ENCODE assay signal across 16 cellular contexts in the genomic region with DNA sequence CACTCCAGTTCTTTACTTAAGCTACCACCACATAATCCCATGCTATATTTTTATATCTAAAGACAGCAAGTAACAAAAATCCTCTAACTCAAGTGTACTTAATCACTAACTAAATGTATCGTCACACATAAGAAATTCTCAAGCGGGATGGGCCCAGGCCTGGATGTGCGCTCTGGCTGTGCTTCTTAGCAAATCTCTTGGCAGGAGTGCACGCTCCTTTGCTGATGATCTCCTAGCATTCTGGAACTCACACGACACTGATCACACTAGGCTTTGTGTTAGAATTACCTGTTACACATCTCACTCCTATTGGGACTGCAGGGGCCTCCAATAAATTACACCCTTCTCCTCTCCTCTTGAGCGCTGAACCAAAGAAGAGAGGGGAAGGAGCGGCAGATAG. TPM values are rescaled to one million over a fixed set of nuclear protein-coding genes. Genes with fewer than 3 reads are reported as not detected.
DNase-seq lines count a peak whose midpoint lies in the region; ATAC-seq and TF ChIP-seq lines count a peak whose summit lies in the region.
"Had no signal": no experiment of that assay in that cellular context is flagged by ENCODE, and none has a peak within 500 bp of the region (broad histone marks: within the 10 kb centered on the region; RNA-seq: fewer than 3 reads in every experiment).

No MANE protein-coding gene starts in this region.

- 82 to 84% (median 83%) methylated on average over 7 of the region's 7 CpGs for WGBS in heart left ventricle, 4 donors
- WGBS in testis, 2 donors = 83 to 84% methylated on average over 7 of the region's 7 CpGs

- H3K9me3 ChIP-seq in heart left ventricle (no peaks in the 10 kb centered on the region), testis (no peaks in the 10 kb centered on the region)

- DNase-seq in Right ventricle myocardium superior (peak; percentile 42), heart left ventricle (no peak), NCI-H2227 (lab: John Stamatoyannopoulos, UW; ENCODE audit: unreplicated experiment) (peak; percentile 73), testis (peak; percentile 22)
- DNase-seq in activated CD8-positive, alpha-beta memory T cell treated with anti-CD3 and anti-CD28 coated beads, Interleukin-2, amount 50 U/mL, for 48 hours = no peak
- DNase-seq in activated naive CD4-positive, alpha-beta T cell treated with anti-CD3 and anti-CD28 coated beads for 36 hours = no peak
- DNase-seq: KBM-7, NCI-H1105 treated with DMSO at 0.1 percent for 48 hours, NCI-H1694, NCI-H2081 treated with DMSO at 0.1 percent for 48 hours, NCI-H345, NCI-H524 treated with DMSO at 0.1 percent for 48 hours, PC-3, RPMI8226 had no signal

- intact Hi-C loops in Right ventricle myocardium superior (cut with DNase I) (no loop called here), heart left ventricle (cut with DNase I) (no loop called here), testis (cut with DNase I; ENCODE audit: low total_unique reads) (no loop called here)
- intact Hi-C loops in activated naive CD4-positive, alpha-beta T cell treated with anti-CD3 and anti-CD28 coated beads for 36 hours (cut with micrococcal nuclease) = no loop called here

- TF ChIP-seq POLR2A in heart left ventricle (IDR thresholded peaks at IDR 0.05) (no peak), testis (IDR thresholded peaks at IDR 0.05) (no peak)

- ATAC-seq in Right ventricle myocardium superior (ENCODE audit: poor library complexity) (no peak), heart left ventricle (no peak)
- ATAC-seq: PC-3 had no signal

- TF ChIP-seq CTCF in heart left ventricle (IDR thresholded peaks at IDR 0.05) (no peak), nephron (IDR thresholded peaks at IDR 0.05; ENCODE audit: unreplicated experiment in 3 of 3) (no peak), testis (IDR thresholded peaks at IDR 0.05) (no peak)

- no peaks in the 10 kb centered on the region for H3K36me3 Mint-ChIP-seq in nephron (ENCODE audit: low read depth)
- no peaks in the 10 kb centered on the region for H3K36me3 Mint-ChIP-seq in activated naive CD4-positive, alpha-beta T cell treated with anti-CD3 and anti-CD28 coated beads for 36 hours (ENCODE audit: low read depth)

- no peaks in the 10 kb centered on the region for H3K27me3 ChIP-seq in heart left ventricle
- H3K27me3 ChIP-seq in testis = no peaks in the 10 kb centered on the region

- H3K4me1 ChIP-seq in heart left ventricle (peaks cover 0 to 36% (median 17%) of the 10 kb centered on the region in 12 donors), testis (peaks cover 2% of the 10 kb centered on the region)

- CTCF ChIA-PET in activated naive CD4-positive, alpha-beta T cell treated with anti-CD3 and anti-CD28 coated beads for 36 hours (lab: Charles Lee) = no interaction called here

- no peak overlapping the region for H3K4me3 ChIP-seq in heart left ventricle
- H3K4me3 ChIP-seq in testis = no peak overlapping the region

- peak overlapping the region in 2 of 3 experiments; percentile 59 to 70 for H3K27ac Mint-ChIP-seq in nephron
- no peak overlapping the region for H3K27ac Mint-ChIP-seq in activated naive CD4-positive, alpha-beta T cell treated with anti-CD3 and anti-CD28 coated beads for 36 hours

- H3K27me3 Mint-ChIP-seq in nephron (ENCODE audit: low read depth) = no peaks in the 10 kb centered on the region
- H3K27me3 Mint-ChIP-seq in activated naive CD4-positive, alpha-beta T cell treated with anti-CD3 and anti-CD28 coated beads for 36 hours (ENCODE audit: low read depth) = no peaks in the 10 kb centered on the region

- H3K4me1 Mint-ChIP-seq in nephron = peaks cover 30% of the 10 kb centered on the region
- H3K4me1 Mint-ChIP-seq in activated naive CD4-positive, alpha-beta T cell treated with anti-CD3 and anti-CD28 coated beads for 36 hours (ENCODE audit: low read depth) = peaks cover 4% of the 10 kb centered on the region

- H3K9me3 Mint-ChIP-seq in nephron = no peaks in the 10 kb centered on the region
- H3K9me3 Mint-ChIP-seq in activated naive CD4-positive, alpha-beta T cell treated with anti-CD3 and anti-CD28 coated beads for 36 hours = no peaks in the 10 kb centered on the region

- H3K36me3 ChIP-seq in heart left ventricle (no peaks in the 10 kb centered on the region), testis (ENCODE audit: low read depth, missing control alignments) (no peaks in the 10 kb centered on the region)

- H3K27ac ChIP-seq in heart left ventricle (no peak overlapping the region), testis (peak overlapping the region in 1 of 2 donors; percentile 5)
- H3K27ac ChIP-seq: C4-2B had no signal

- H3K4me3 Mint-ChIP-seq in nephron = no peak overlapping the region
- no peak overlapping the region for H3K4me3 Mint-ChIP-seq in activated naive CD4-positive, alpha-beta T cell treated with anti-CD3 and anti-CD28 coated beads for 36 hours

RNA-seq across cellular contexts. Expression of a gene that starts 46.7 kb away (rescaled TPM):
- total RNA-seq in Right ventricle myocardium superior (86.1 TPM), heart left ventricle (100 to 1,000 TPM in 8 of 9 donors, 10 to 100 TPM in 1; 89.6 to 186 (median 130) TPM), testis (100 to 1,000 TPM; 135 to 153 TPM)
- polyA plus RNA-seq in heart left ventricle (100 to 1,000 TPM in 1 of 2 donors, 10 to 100 TPM in 1; 95.1 to 104 TPM), testis (ENCODE audit: insufficient read depth, low read depth, low replicate concordance) (103 TPM)
- total RNA-seq in activated naive CD4-positive, alpha-beta T cell treated with anti-CD3 and anti-CD28 coated beads for 36 hours = under 1 TPM; 0.42 to 0.62 TPM

Comparison
In these comparisons a context has a peak if more than half of its experiments do, and no peak if none do; other contexts are left out.
1. DNase-seq: peak in Right ventricle myocardium superior (single experiment), NCI-H2227 (single experiment) and testis (single experiment); none in heart left ventricle (0 of 5), activated CD8-positive, alpha-beta memory T cell treated with anti-CD3 and anti-CD28 coated beads, Interleukin-2, amount 50 U/mL, for 48 hours (single experiment) and activated naive CD4-positive, alpha-beta T cell treated with anti-CD3 and anti-CD28 coated beads for 36 hours (single experiment).
2. RNA of a gene that starts 46.7 kb away (total RNA-seq): 135 to 153 TPM in testis, 89.6 to 186 TPM in heart left ventricle and 86.1 TPM in Right ventricle myocardium superior (single experiment); 0.42 to 0.62 TPM in activated naive CD4-positive, alpha-beta T cell treated with anti-CD3 and anti-CD28 coated beads for 36 hours; every median in the first group is over 10 times any median in the second.